Comparison of ENCODE assay signal across 8 cellular contexts in genomic region chr4:112516401-112517066, GRCh38. TPM values are rescaled to one million over a fixed set of nuclear protein-coding genes. Genes with fewer than 3 reads are reported as not detected.
DNase-seq lines count a peak whose midpoint lies in the region; ATAC-seq, FAIRE-seq and TF ChIP-seq lines count a peak whose summit lies in the region.

No MANE protein-coding gene starts in this region.

- CTCF ChIA-PET in HCT116 (lab: Charles Lee) (interaction anchor here (0.6 to 1.5 kb wide), 5 partner anchors 8 to 1186 kb away, joined by 3 to 7 read pairs (median 4); no protein-coding TSS in a partner anchor), GM12878 (lab: Yijun Ruan, JAX) (interaction anchor here (0.7 to 13.9 kb wide), 14 partner anchors 8 to 556 kb away, joined by 3 to 221 read pairs (median 4); partner anchors contain the start of gene AP1AR)
- CTCF ChIA-PET in naive thymus-derived CD4-positive, alpha-beta T cell (lab: Charles Lee): interaction anchor here (0.7 to 1.3 kb wide), 2 partner anchors 417 to 1291 kb away, joined by 3 to 9 read pairs; no protein-coding TSS in a partner anchor

- H3K4me2 ChIP-seq in HCT116 (ENCODE audit: low read length) (peak overlapping the region; percentile 93), GM12878 (ENCODE audit: control insufficient read depth, insufficient read depth) (peak overlapping the region; percentile 99)

- TF ChIP-seq RAD21 in HCT116 (IDR thresholded peaks at IDR 0.05; ENCODE audit: low read depth) (no peak), GM12878 (IDR thresholded peaks at IDR 0.05; ENCODE audit: insufficient read depth, low read depth, low read length) (no peak)

- H3K4me1 Mint-ChIP-seq in naive thymus-derived CD4-positive, alpha-beta T cell: peaks cover 33 to 70% (median 62%) of the 10 kb centered on the region in 7 donors

- H3K4me3 ChIP-seq in HCT116 (replicated peaks in 1 of 2; ENCODE audit: low read depth in 1 of 2, low read length in 2 of 2) (peak overlapping the region; percentile 57 to 65), GM12878 (peak overlapping the region; percentile 80), MG63 (no peak overlapping the region)
- H3K4me3 ChIP-seq in naive thymus-derived CD4-positive, alpha-beta T cell (ENCODE audit: low read length): no peak overlapping the region

- H3K9me3 ChIP-seq in HCT116 (ENCODE audit: control insufficient read depth in 1 of 2, insufficient read depth in 1 of 2, low read depth in 1 of 2, low read length in 2 of 2): no peaks in the 10 kb centered on the region
- H3K9me3 ChIP-seq in GM12878 (replicated peaks; ENCODE audit: control insufficient read depth, insufficient read depth, low read length): no peaks in the 10 kb centered on the region; the same call in 2 of the 3 replicates
- H3K9me3 ChIP-seq in naive thymus-derived CD4-positive, alpha-beta T cell (ENCODE audit: control insufficient read depth in 2 of 3, low read length in 3 of 3): peaks cover 0 to 6% (median 4%) of the 10 kb centered on the region in 3 experiments
- no peaks in the 10 kb centered on the region for H3K9me3 ChIP-seq in MG63

- H4K20me1 ChIP-seq in HCT116 (ENCODE audit: insufficient read depth) (no peaks in the 10 kb centered on the region), GM12878 (ENCODE audit: control insufficient read depth, insufficient read depth) (no peaks in the 10 kb centered on the region)

- H3K27ac ChIP-seq in HCT116 (ENCODE audit: low read depth, low read length) (no peak overlapping the region), GM12878 (ENCODE audit: control insufficient read depth, insufficient read depth) (peak overlapping the region; percentile 62)
- H3K27ac ChIP-seq in naive thymus-derived CD4-positive, alpha-beta T cell (ENCODE audit: low read depth, low read length): no peak overlapping the region

- H3K36me3 ChIP-seq in HCT116 (ENCODE audit: control insufficient read depth in 1 of 2, insufficient read depth in 2 of 2, low read length in 2 of 2) (no peaks in the 10 kb centered on the region), GM12878 (ENCODE audit: control insufficient read depth in 2 of 2, insufficient read depth in 2 of 2, low read length in 1 of 2) (no peaks in the 10 kb centered on the region), MG63 (no peaks in the 10 kb centered on the region)
- no peaks in the 10 kb centered on the region for H3K36me3 ChIP-seq in naive thymus-derived CD4-positive, alpha-beta T cell (ENCODE audit: control insufficient read depth in 2 of 3, insufficient read depth in 3 of 3, low read length in 3 of 3)

- H2AFZ ChIP-seq in HCT116 (ENCODE audit: low read depth, low read length, poor library complexity, severe bottlenecking): no peak overlapping the region
- peak overlapping the region; percentile 67 for H2AFZ ChIP-seq in GM12878 (ENCODE audit: control insufficient read depth, low read depth, low read length)

- POLR2A ChIA-PET in HCT116 (lab: Charles Lee) (interaction anchor here (0.7 kb wide), 1 partner anchor 418 kb away, joined by 3 read pairs; no protein-coding TSS in a partner anchor), GM12878 (lab: Charles Lee) (interaction anchor here (0.5 to 4.6 kb wide), 17 partner anchors 16 to 1990 kb away, joined by 3 to 55 read pairs (median 7); partner anchors contain the start of genes ALPK1 and TIFA)
- POLR2A ChIA-PET in naive thymus-derived CD4-positive, alpha-beta T cell (lab: Charles Lee): interaction anchor here (0.6 kb wide), 2 partner anchors 403 to 1305 kb away, joined by 3 read pairs; no protein-coding TSS in a partner anchor

- SMC1A ChIA-PET in GM12878 (lab: Charles Lee; ENCODE audit: uncharacterized antibody, unreplicated experiment): interaction anchor here (0.7 to 10.6 kb wide), 24 partner anchors 11 to 417 kb away, joined by 3 to 124 read pairs (median 4); partner anchors contain the start of genes AP1AR and TIFA

- in situ Hi-C loops in GM12878 (cut with MboI): no loop called here

- peaks cover 0 to 13% (median 9%) of the 10 kb centered on the region in 5 donors for H3K36me3 Mint-ChIP-seq in naive thymus-derived CD4-positive, alpha-beta T cell

- H3K27ac Mint-ChIP-seq in naive thymus-derived CD4-positive, alpha-beta T cell: peak overlapping the region in 1 of 9 donors; percentile 26

- no TSS peak for BruUV-seq in HCT116 (replicated peaks; lab: Mats Ljungman, UMichigan)
- no TSS peak for BruUV-seq in GM12878 (replicated peaks; lab: Mats Ljungman, UMichigan)

- TF ChIP-seq CTCF in HCT116 (IDR thresholded peaks at IDR 0.05 in 2 of 3, conservative IDR thresholded peaks at IDR 0.05 in 1 of 3; ENCODE audit: borderline replicate concordance in 1 of 3, insufficient read depth in 1 of 3, low read depth in 2 of 3, low read length in 2 of 3) (no peak), GM12878 (IDR thresholded peaks at IDR 0.05 in 2 of 3, conservative IDR thresholded peaks at IDR 0.05 in 1 of 3; ENCODE audit: control insufficient read depth in 2 of 3, extremely low read depth in 1 of 3, insufficient read depth in 1 of 3, low read depth in 3 of 3, low read length in 3 of 3) (no peak)

- DNase-seq in NCI-H2081 (lab: John Stamatoyannopoulos, UW) (peak; percentile 22 to 63), NCI-H2081 treated with DMSO at 0.1 percent for 48 hours (lab: John Stamatoyannopoulos, UW) (no peak), HCT116 (ENCODE audit: low read depth, low spot score) (no peak), NCI-H1694 (lab: John Stamatoyannopoulos, UW) (peak; percentile 21), GM12878 (ENCODE audit: low read depth, low spot score) (no peak), NCI-H2029 treated with DMSO at 0.1 percent for 48 hours (lab: John Stamatoyannopoulos, UW) (no peak), MG63 (no peak)
- peak in 1 of 9 donors; percentile 28 for DNase-seq in naive thymus-derived CD4-positive, alpha-beta T cell

- TF ChIP-seq POLR2A in HCT116 (IDR thresholded peaks at IDR 0.05; ENCODE audit: borderline replicate concordance, extremely low read depth, insufficient read depth, insufficient read length) (no peak), GM12878 (IDR thresholded peaks at IDR 0.05; ENCODE audit: low read depth, low read length) (no peak; the same call in 1 of the 2 replicates)

- FAIRE-seq in GM12878 (lab: Jason Lieb, UNC): no peak

- peaks cover 0 to 45% (median 12%) of the 10 kb centered on the region in 11 donors for H3K9me3 Mint-ChIP-seq in naive thymus-derived CD4-positive, alpha-beta T cell

- under 1% methylated on average over 55 of the region's 56 CpGs for WGBS in GM12878 (ENCODE audit: insufficient coverage, insufficient replicate concordance, low lambda C conversion rate, missing lambda C conversion rate)

- RAD21 ChIA-PET in HCT116 (lab: Charles Lee; ENCODE audit: low non-redundant PET in 1 of 2, low total read pairs in 2 of 2, uncharacterized antibody in 2 of 2, unreplicated experiment in 2 of 2) (no interaction called here), GM12878 (lab: Charles Lee; ENCODE audit: unreplicated experiment) (interaction anchor here (0.6 to 4.1 kb wide), 18 partner anchors 8 to 572 kb away, joined by 3 to 38 read pairs (median 4); partner anchors contain the start of genes ALPK1 and TIFA)

- H3K9ac ChIP-seq in HCT116 (ENCODE audit: low read length) (no peak overlapping the region), GM12878 (ENCODE audit: control insufficient read depth, insufficient read depth, low read length) (peak overlapping the region; percentile 60)

- no peak for TF ChIP-seq EP300 in GM12878 (IDR thresholded peaks at IDR 0.05; ENCODE audit: borderline replicate concordance in 1 of 2, control insufficient read depth in 1 of 2, low read depth in 2 of 2, low read length in 2 of 2)

- H3K27me3 ChIP-seq in HCT116 (ENCODE audit: insufficient read depth, low read length) (peaks cover 19% of the 10 kb centered on the region), GM12878 (replicated peaks in 1 of 2; ENCODE audit: control insufficient read depth in 2 of 2, insufficient read depth in 2 of 2, low read length in 1 of 2) (peaks cover 2 to 7% of the 10 kb centered on the region in 2 experiments), MG63 (peaks cover 69% of the 10 kb centered on the region)
- peaks cover 16 to 69% of the 10 kb centered on the region in 2 donors for H3K27me3 ChIP-seq in naive thymus-derived CD4-positive, alpha-beta T cell (ENCODE audit: control insufficient read depth in 2 of 2, insufficient read depth in 2 of 2, low read length in 2 of 2)

- H3K79me2 ChIP-seq in HCT116 (ENCODE audit: insufficient read depth, low read length) (no peaks in the 10 kb centered on the region), GM12878 (ENCODE audit: control insufficient read depth, insufficient read depth, low read length) (no peaks in the 10 kb centered on the region)

- peaks cover 92 to 100% (median 95%) of the 10 kb centered on the region in 5 donors for H3K27me3 Mint-ChIP-seq in naive thymus-derived CD4-positive, alpha-beta T cell

- H3K9me2 ChIP-seq in HCT116 (ENCODE audit: insufficient read depth): no peaks in the 10 kb centered on the region

- H3K4me1 ChIP-seq in HCT116 (ENCODE audit: control insufficient read depth in 1 of 2, insufficient read depth in 2 of 2, low read length in 2 of 2) (peaks cover 0 to 19% of the 10 kb centered on the region in 2 experiments; a peak in 2 of 4 replicates), GM12878 (ENCODE audit: control insufficient read depth, insufficient read depth, low read length) (peaks cover 7% of the 10 kb centered on the region)
- peaks cover 12 to 36% of the 10 kb centered on the region in 2 donors for H3K4me1 ChIP-seq in naive thymus-derived CD4-positive, alpha-beta T cell (ENCODE audit: control insufficient read depth in 2 of 2, insufficient read depth in 2 of 2, low read length in 2 of 2)

- H3K4me3 Mint-ChIP-seq in naive thymus-derived CD4-positive, alpha-beta T cell: peak overlapping the region; percentile 85 to 99 (median 92)

- intact Hi-C loops in HCT116 (cut with micrococcal nuclease): no loop called here
- intact Hi-C loops in GM12878 (cut with micrococcal nuclease; ENCODE audit: unreplicated experiment): no loop called here
- intact Hi-C loops in naive thymus-derived CD4-positive, alpha-beta T cell (cut with micrococcal nuclease): loop anchor here in 1 of 2 donors (1.0 to 2.0 kb wide), 3 partner anchors 120 to 1886 kb away; partner anchors contain the start of genes AP1AR, LARP7 and ZGRF1

- ATAC-seq in HCT116: 0 out of 2 replicates have a peak, but pooled peaks have one; percentile 41
- peak; percentile 55 for ATAC-seq in GM12878
- ATAC-seq in naive thymus-derived CD4-positive, alpha-beta T cell: no peak

RNA-seq across cellular contexts. Expression of gene NEUROG2, which starts 0.6 kb away (rescaled TPM):
- 0.12 TPM for total RNA-seq in HCT116 (2021; ENCODE audit: unreplicated experiment)
- 0.14 TPM in 2 replicates for polyA plus RNA-seq in HCT116 (2012)
- total RNA-seq in GM12878 (2013; cell fraction: nucleolus; rRNA removed): 4.6 and 4.8 TPM in 2 replicates
- total RNA-seq in GM12878 (2014; rRNA removed): 2.2 and 2.6 TPM in 2 replicates
- 1.1 and 1.6 TPM in 2 replicates for total RNA-seq in GM12878 (2014; rRNA removed; fragmentation: Illumina TruSeq; extraction: Trizol)
- total RNA-seq in GM12878 (2021): 1.9 and 2.9 TPM in 2 replicates
- 0.41 TPM for polyA plus RNA-seq in GM12878 (2011; ENCODE audit: low read depth)
- polyA plus RNA-seq in GM12878 (2011; rRNA removed): 1.2 and 1.4 TPM in 2 replicates
- polyA plus RNA-seq in GM12878 (2011; cell fraction: cytosol; rRNA removed): 0.82 and 1.2 TPM in 2 replicates
- polyA plus RNA-seq in GM12878 (2011; cell fraction: nucleus; rRNA removed): 1.8 and 2.7 TPM in 2 replicates
- polyA plus RNA-seq in GM12878 (2012): 1.4 and 2.1 TPM in 2 replicates
- polyA plus RNA-seq in GM12878 (2014; fragmentation: Illumina TruSeq; extraction: Trizol): 1.2 and 1.9 TPM in 2 replicates
- under 1 TPM; 0.53 to 0.68 TPM for polyA plus RNA-seq in GM12878 (2014; fragmentation: Nextera tagmentation; extraction: Ambion mirVana)
- 2.2 and 3.3 TPM in 2 replicates for polyA plus RNA-seq in GM12878 (2014; rRNA removed)
- under 1 TPM; 0.66 to 0.92 TPM for polyA plus RNA-seq in GM12878 (2016; fragmentation: Nextera tagmentation; extraction: Ambion mirVana)
- 0.59 and 0.67 TPM in 2 replicates for polyA minus RNA-seq in GM12878 (2011; rRNA and poly(A)+ RNA removed)
- polyA minus RNA-seq in GM12878 (2011; cell fraction: cytosol; rRNA and poly(A)+ RNA removed): 0.52 TPM in 1 of 2 replicates, not detected in the other
- polyA minus RNA-seq in GM12878 (2011; cell fraction: nucleus; rRNA and poly(A)+ RNA removed): 0.48 TPM in 2 replicates
- under 1 TPM in 1 of 5 experiments, not detected in 4; 0.10 TPM for total RNA-seq in naive thymus-derived CD4-positive, alpha-beta T cell
- polyA plus RNA-seq in naive thymus-derived CD4-positive, alpha-beta T cell: not detected
- total RNA-seq in MG63 (2014; rRNA removed; shearing (Covaris generic); ENCODE audit: low replicate concordance): not detected in 2 replicates

Comparison
In these comparisons a context has a peak if more than half of its experiments do, and no peak if none do; other contexts are left out.
1. DNase-seq: peak in NCI-H2081 (2 of 2) and NCI-H1694 (single experiment); none in NCI-H2081 treated with DMSO at 0.1 percent for 48 hours (single experiment), HCT116 (single experiment), GM12878 (single experiment), NCI-H2029 treated with DMSO at 0.1 percent for 48 hours (single experiment) and MG63 (single experiment).
2. H3K4me3 ChIP-seq: peak in HCT116 (2 of 2) and GM12878 (single experiment); none in naive thymus-derived CD4-positive, alpha-beta T cell (single experiment) and MG63 (single experiment).